In genomic region chr17:70525976-70526375, GRCh38 we compare ENCODE assay signal across 19 cellular contexts.
"Had no signal": no experiment of that assay in that cellular context is flagged by ENCODE, and none has a peak within 500 bp of the region (broad histone marks: within the 10 kb centered on the region; RNA-seq: fewer than 3 reads in every experiment).

No MANE protein-coding gene starts in this region.

- H3K27ac ChIP-seq: adrenal gland, dorsolateral prefrontal cortex, uterus had no signal

- ATAC-seq: activated CD4-positive, alpha-beta T cell treated with anti-CD3 and anti-CD28 coated beads for 36 hours; activated T-cell treated with anti-CD3 and anti-CD28 coated beads, Interleukin-2, amount 50 U/mL, for 4 hours; heart left ventricle; sciatic nerve; stimulated activated naive B cell treated with anti-CD40 and anti-IgM and Interleukin-4, amounts not matched to agents 10 μg/mL and 1 μg/mL and 100 μg/mL, for 72 hours had no signal

- H3K4me2 ChIP-seq: smooth muscle cell had no signal

- H3K4me3 ChIP-seq: adrenal gland, dorsolateral prefrontal cortex, heart left ventricle, smooth muscle cell, uterus had no signal

- H3K36me3 ChIP-seq: adrenal gland, heart left ventricle, uterus had no signal

- DNase-seq: activated B cell treated with CpG ODN at 0.5 μM for 24 hours; activated CD4-positive, alpha-beta T cell treated with anti-CD3 and anti-CD28 coated beads for 36 hours; activated CD4-positive, alpha-beta T cell treated with anti-CD3 and anti-CD28 coated beads, Interleukin-2, amount 50 U/mL, for 48 hours; activated CD8-positive, alpha-beta memory T cell treated with anti-CD3 and anti-CD28 coated beads, Interleukin-2, amount 50 U/mL, for 48 hours; activated naive CD4-positive, alpha-beta T cell; activated T-cell treated with anti-CD3 and anti-CD28 coated beads, Interleukin-2, amount 50 U/mL, for 4 hours; adrenal gland; central memory CD4-positive, alpha-beta T cell; dorsolateral prefrontal cortex; heart left ventricle; midbrain; nucleus accumbens; stimulated activated CD4-positive, alpha-beta T cell treated with anti-CD3 and anti-CD28 coated beads, Interleukin-15, amount 100 ng/mL, for 24 hours; stimulated activated naive B cell treated with anti-CD40 and anti-IgM and Interleukin-4, amounts not matched to agents 10 μg/mL and 1 μg/mL and 100 μg/mL, for 72 hours; T-helper 9 cell; trophoblast cell; uterus had no signal

- H3K4me1 ChIP-seq: adrenal gland, uterus had no signal

- H3K27me3 ChIP-seq: adrenal gland, dorsolateral prefrontal cortex, heart left ventricle had no signal

- H3K9me3 ChIP-seq: adrenal gland, heart left ventricle, uterus had no signal
